In the genomic region with DNA sequence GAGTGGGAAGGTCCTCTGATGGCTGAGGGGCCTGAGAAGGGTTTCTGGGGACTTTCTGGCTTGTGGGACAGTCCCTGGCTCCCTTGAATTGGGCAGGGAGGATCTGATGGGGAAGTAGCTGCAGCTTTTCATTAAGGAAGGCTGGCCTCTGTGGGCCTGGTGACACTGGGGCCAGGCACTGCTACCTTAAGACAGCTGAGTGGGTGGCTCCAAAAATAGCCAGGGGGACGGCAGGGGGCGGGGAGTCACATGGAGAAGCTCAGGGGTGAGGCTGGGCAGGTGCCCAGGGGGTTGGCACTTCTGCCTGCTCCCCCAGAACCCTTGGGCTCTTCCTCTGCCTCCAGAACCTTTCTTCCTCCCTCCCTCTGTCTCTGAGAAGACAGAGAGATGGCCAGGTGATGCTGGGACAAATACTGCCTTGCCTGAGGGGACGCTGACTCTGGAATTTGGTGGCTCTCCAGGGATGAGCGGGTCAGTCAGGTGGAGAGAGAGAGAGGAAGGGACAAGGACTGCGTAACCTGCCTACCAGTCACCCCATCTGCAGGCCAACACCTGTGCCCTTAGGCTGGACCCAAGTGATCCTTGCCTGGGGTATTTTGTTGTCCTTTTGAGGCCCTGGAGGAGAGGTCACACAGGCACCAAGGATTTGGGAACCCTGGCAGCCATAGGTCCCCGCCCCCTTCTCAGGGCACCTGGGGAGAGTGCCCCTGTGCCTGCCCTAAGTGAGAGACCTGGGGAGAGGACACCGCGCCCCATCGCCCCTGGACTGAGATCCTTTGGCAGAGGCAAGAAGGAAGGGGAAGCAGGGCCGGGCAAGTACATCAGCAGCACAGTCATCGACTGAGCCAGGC, we compare ENCODE assay signal across 2 cellular contexts.
TF ChIP-seq lines count a peak whose summit lies in the region.

No MANE protein-coding gene starts in this region.

TF ChIP-seq in IMR-90, 13 proteins besides CTCF, POLR2A, EP300 and RAD21:
- TF ChIP-seq ELK1 (IDR thresholded peaks at IDR 0.05; ENCODE audit: borderline replicate concordance, low read depth, low read length) (no peak), MAFK (IDR thresholded peaks at IDR 0.05; ENCODE audit: low read depth, low read length) (no peak), RFX5 (IDR thresholded peaks at IDR 0.05; ENCODE audit: low read depth, low read length) (no peak), SMC3 (IDR thresholded peaks at IDR 0.05; ENCODE audit: low read depth, low read length) (no peak), CEBPB (IDR thresholded peaks at IDR 0.05; ENCODE audit: low read depth, low read length) (no peak), FOS (IDR thresholded peaks at IDR 0.05; ENCODE audit: low read depth, low read length) (no peak), RCOR1 (IDR thresholded peaks at IDR 0.05; ENCODE audit: insufficient replicate concordance, low read length) (no peak), CHD1 (IDR thresholded peaks at IDR 0.05; ENCODE audit: low read depth, low read length) (no peak)
- TF ChIP-seq, protein P1, sequence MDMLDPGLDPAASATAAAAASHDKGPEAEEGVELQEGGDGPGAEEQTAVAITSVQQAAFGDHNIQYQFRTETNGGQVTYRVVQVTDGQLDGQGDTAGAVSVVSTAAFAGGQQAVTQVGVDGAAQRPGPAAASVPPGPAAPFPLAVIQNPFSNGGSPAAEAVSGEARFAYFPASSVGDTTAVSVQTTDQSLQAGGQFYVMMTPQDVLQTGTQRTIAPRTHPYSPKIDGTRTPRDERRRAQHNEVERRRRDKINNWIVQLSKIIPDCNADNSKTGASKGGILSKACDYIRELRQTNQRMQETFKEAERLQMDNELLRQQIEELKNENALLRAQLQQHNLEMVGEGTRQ (IDR thresholded peaks at IDR 0.05; ENCODE audit: low read depth, low read length) = no peak

TF ChIP-seq in H1, 55 proteins besides CTCF, POLR2A, EP300 and RAD21:
- TF ChIP-seq CTBP2 (IDR thresholded peaks at IDR 0.05; ENCODE audit: borderline replicate concordance, insufficient read depth, insufficient read length, low read length) (no peak), JUND (IDR thresholded peaks at IDR 0.05; ENCODE audit: low read length) (no peak), CEBPB (IDR thresholded peaks at IDR 0.05; ENCODE audit: low read depth, low read length) (no peak), SUZ12 (IDR thresholded peaks at IDR 0.05; ENCODE audit: low read length) (no peak), NRF1 (IDR thresholded peaks at IDR 0.05; ENCODE audit: low read depth, low read length) (no peak), CHD1 (IDR thresholded peaks at IDR 0.05; ENCODE audit: low read depth, low read length) (no peak), YY1 (IDR thresholded peaks at IDR 0.05; ENCODE audit: low read depth, low read length) (no peak), EZH2 (IDR thresholded peaks at IDR 0.05; ENCODE audit: low read depth, low read length, severe bottlenecking) (no peak), POLR2AphosphoS5 (IDR thresholded peaks at IDR 0.05; ENCODE audit: low read depth, low read length) (no peak), TAF7 (optimal IDR thresholded peaks at IDR 0.05; ENCODE audit: borderline replicate concordance, low read depth, low read length) (no peak), KDM1A (IDR thresholded peaks at IDR 0.05; ENCODE audit: borderline replicate concordance, low read length) (no peak), TEAD4 (IDR thresholded peaks at IDR 0.05; ENCODE audit: low read depth, low read length) (no peak), BACH1 (IDR thresholded peaks at IDR 0.05; ENCODE audit: low read length) (no peak)
- TF ChIP-seq, protein P1 (IDR thresholded peaks at IDR 0.05; ENCODE audit: low read length) = no peak
